ENCODE assay signal across 16 cellular contexts in genomic region chr2:68835636-68836035, GRCh38. TPM values are rescaled to one million over a fixed set of nuclear protein-coding genes. Genes with fewer than 3 reads are reported as not detected.
DNase-seq lines count a peak whose midpoint lies in the region; ATAC-seq and TF ChIP-seq lines count a peak whose summit lies in the region.
"Had no signal": no experiment of that assay in that cellular context is flagged by ENCODE, and none has a peak within 500 bp of the region (broad histone marks: within the 10 kb centered on the region; RNA-seq: fewer than 3 reads in every experiment).

No MANE protein-coding gene starts in this region.

- H3K9ac ChIP-seq in OCI-LY1 (ENCODE audit: low read length) = peak overlapping the region; percentile 34; the same call in 1 of the 2 replicates

- H3K4me1 ChIP-seq in OCI-LY1 (ENCODE audit: insufficient read depth, low read length, severe bottlenecking) (peaks cover 72% of the 10 kb centered on the region), left lung (peaks cover 5 to 71% of the 10 kb centered on the region in 2 donors)
- H3K4me1 ChIP-seq: colonic mucosa had no signal

- no peak for ATAC-seq in left lung

- no peaks in the 10 kb centered on the region for H3K9me2 ChIP-seq in OCI-LY1 (ENCODE audit: low read depth, low read length)

- H3K9me3 ChIP-seq in OCI-LY1 (ENCODE audit: low read length) = peaks cover 7% of the 10 kb centered on the region; the same call in 1 of the 2 replicates
- no peaks in the 10 kb centered on the region for H3K9me3 ChIP-seq in left lung
- H3K9me3 ChIP-seq: colonic mucosa had no signal

- H3F3A ChIP-seq in OCI-LY1 (ENCODE audit: insufficient read depth, low read length) = peaks cover 8% of the 10 kb centered on the region

- peak overlapping the region; percentile 68 for H3K27ac ChIP-seq in HL-60 (replicated peaks)
- peak overlapping the region; percentile 85 for H3K27ac ChIP-seq in OCI-LY1 (ENCODE audit: low read depth, low read length, poor library complexity, severe bottlenecking)
- H3K27ac ChIP-seq in left lung = peak overlapping the region; percentile 45 to 90
- H3K27ac ChIP-seq: colonic mucosa had no signal

- TF ChIP-seq CTCF in HL-60 (IDR thresholded peaks at IDR 0.05; ENCODE audit: insufficient read depth, low read length) (no peak), OCI-LY1 (IDR thresholded peaks at IDR 0.05; ENCODE audit: low read length) (no peak), left lung (IDR thresholded peaks at IDR 0.05) (no peak)

- peak overlapping the region; percentile 56; the same call in 1 of the 2 replicates for H3K4me2 ChIP-seq in OCI-LY1 (ENCODE audit: low read length)

- no peak overlapping the region for H2AFZ ChIP-seq in OCI-LY1 (ENCODE audit: low read length)

- DNase-seq in AML-193 (lab: John Stamatoyannopoulos, UW) (peak; percentile 42), HL-60 (ENCODE audit: low read depth in 1 of 2, low spot score in 1 of 2) (peak; percentile 29 to 81), left lung (no peak), HuH-7.5 (ENCODE audit: low spot score) (no peak), retina (no peak), hepatic stellate cell (ENCODE audit: low spot score) (no peak), AG20443 (ENCODE audit: low spot score) (no peak)
- DNase-seq: ACHN; activated CD4-positive, alpha-beta T cell treated with anti-CD3 and anti-CD28 coated beads for 48 hours; Calu3; colonic mucosa; mammary epithelial cell; MM.1S had no signal

- no peaks in the 10 kb centered on the region for H4K20me1 ChIP-seq in OCI-LY1 (ENCODE audit: insufficient read depth, low read length)

- no peaks in the 10 kb centered on the region for H3K79me2 ChIP-seq in OCI-LY1 (ENCODE audit: insufficient read depth, low read length)

- H3K4me3 ChIP-seq in HL-60 (replicated peaks; ENCODE audit: insufficient read depth, low read length) (no peak overlapping the region), OCI-LY1 (ENCODE audit: low read depth, low read length, poor library complexity, severe bottlenecking) (no peak overlapping the region), left lung (no peak overlapping the region)
- H3K4me3 ChIP-seq: colonic mucosa had no signal

- H3K27me3 ChIP-seq in HL-60 (ENCODE audit: insufficient read depth, poor library complexity, severe bottlenecking) = no peaks in the 10 kb centered on the region
- H3K27me3 ChIP-seq in OCI-LY1 (ENCODE audit: insufficient read depth, low read length) = no peaks in the 10 kb centered on the region
- H3K27me3 ChIP-seq in left lung = no peaks in the 10 kb centered on the region
- H3K27me3 ChIP-seq: colonic mucosa had no signal

- H3K36me3 ChIP-seq in OCI-LY1 (ENCODE audit: insufficient read depth, low read length) (no peaks in the 10 kb centered on the region), left lung (no peaks in the 10 kb centered on the region)
- H3K36me3 ChIP-seq: colonic mucosa had no signal

- intact Hi-C loops in left lung (cut with DNase I) = loop anchor here in 1 of 2 donors (5.0 to 10.0 kb wide), 2 partner anchors 77 to 81 kb away; no protein-coding TSS in a partner anchor

RNA-seq across cellular contexts. Expression of gene BMP10, which starts 35.6 kb away (rescaled TPM):
- total RNA-seq in left lung = not detected
- total RNA-seq: Calu3, colonic mucosa, frontal cortex, H1 had no signal

Comparison
In these comparisons a context has a peak if more than half of its experiments do, and no peak if none do; other contexts are left out.
1. DNase-seq: peak in AML-193 (2 of 2) and HL-60 (2 of 2); none in left lung (0 of 2), HuH-7.5 (single experiment), retina (single experiment), hepatic stellate cell (single experiment) and AG20443 (single experiment).
2. Peak in every context shown above with its lines, with median percentiles within 50 percentile points of each other: H3K27ac ChIP-seq.